ENCODE assay signal across 12 cellular contexts in genomic region chr2:159137511-159138101, GRCh38.
DNase-seq lines count a peak whose midpoint lies in the region; ATAC-seq and TF ChIP-seq lines count a peak whose summit lies in the region.
"Had no signal": no experiment of that assay in that cellular context is flagged by ENCODE, and none has a peak within 500 bp of the region (broad histone marks: within the 10 kb centered on the region; RNA-seq: fewer than 3 reads in every experiment).

No MANE protein-coding gene starts in this region.

- H3K27me3 ChIP-seq in lung (ENCODE audit: control insufficient read depth, insufficient read depth), result no peaks in the 10 kb centered on the region
- H3K27me3 ChIP-seq in thyroid gland, result no peaks in the 10 kb centered on the region
- H3K27me3 ChIP-seq in aorta (ENCODE audit: control insufficient read depth in 1 of 2, insufficient read depth in 2 of 2, low read length in 1 of 2), result no peaks in the 10 kb centered on the region

- H3K4me1 ChIP-seq in lung (ENCODE audit: control insufficient read depth in 2 of 2, insufficient read depth in 2 of 2, low read length in 2 of 2) (peaks cover 10 to 53% of the 10 kb centered on the region in 2 donors), thyroid gland (peaks cover 67 to 83% of the 10 kb centered on the region in 2 donors), aorta (ENCODE audit: control insufficient read depth in 1 of 2, insufficient read depth in 2 of 2, low read length in 2 of 2) (peaks cover 0 to 21% of the 10 kb centered on the region in 2 donors)

- H3K9me3 ChIP-seq in lung (ENCODE audit: control insufficient read depth in 2 of 2, insufficient read depth in 1 of 2, low read length in 1 of 2) (no peaks in the 10 kb centered on the region), thyroid gland (no peaks in the 10 kb centered on the region), aorta (ENCODE audit: control insufficient read depth, low read length) (no peaks in the 10 kb centered on the region)

- intact Hi-C loops in thyroid gland (cut with DNase I) (no loop called here), aorta (cut with DNase I) (no loop called here)

- TF ChIP-seq POLR2A in thyroid gland (IDR thresholded peaks at IDR 0.05), result no peak

- no peak overlapping the region for H3K4me3 ChIP-seq in cardiac fibroblast (replicated peaks in 1 of 2; ENCODE audit: low read depth in 2 of 2, low read length in 2 of 2)
- H3K4me3 ChIP-seq in lung, result no peak overlapping the region
- H3K4me3 ChIP-seq in thyroid gland (replicated peaks in 1 of 3), result no peak overlapping the region
- no peak overlapping the region for H3K4me3 ChIP-seq in aorta (ENCODE audit: low read length in 2 of 2)

- DNase-seq in NCI-H69 (lab: John Stamatoyannopoulos, UW) (peak; percentile 6), cardiac fibroblast (ENCODE audit: low read depth in 2 of 2) (peak; percentile 22 to 31), lung (ENCODE audit: low spot score) (no peak), thyroid gland (peak; percentile 46 to 50), aorta (no peak), KG1 (lab: John Stamatoyannopoulos, UW) (no peak)
- DNase-seq in stimulated activated CD8-positive, alpha-beta memory T cell treated with anti-CD3 and anti-CD28 coated beads, Interleukin-4, amount 100 ng/mL, for 48 hours, result no peak
- DNase-seq: activated naive CD4-positive, alpha-beta T cell; NCI-H2029 treated with DMSO at 0.1 percent for 48 hours; SHP77 had no signal

- H3K36me3 ChIP-seq in lung (ENCODE audit: control insufficient read depth in 2 of 2, insufficient read depth in 2 of 2, low read length in 2 of 2), result no peaks in the 10 kb centered on the region
- H3K36me3 ChIP-seq in thyroid gland, result no peaks in the 10 kb centered on the region
- no peaks in the 10 kb centered on the region for H3K36me3 ChIP-seq in aorta (ENCODE audit: control insufficient read depth in 1 of 2, insufficient read depth in 2 of 2, low read length in 1 of 2)

- TF ChIP-seq CTCF in cardiac fibroblast (IDR thresholded peaks at IDR 0.05; ENCODE audit: low read depth, low read length), result no peak
- no peak for TF ChIP-seq CTCF in lung (IDR thresholded peaks at IDR 0.05; ENCODE audit: control extremely low read depth, extremely low read depth)
- TF ChIP-seq CTCF in thyroid gland (IDR thresholded peaks at IDR 0.05), result no peak

- 47 to 67% methylated on average over 6 of the region's 6 CpGs for WGBS in lung, 2 donors
- WGBS in thyroid gland, 2 donors, result 25 to 43% methylated on average over 5 to 6 of the region's 6 CpGs
- WGBS in aorta, 2 donors, result 15 to 22% methylated on average over 6 of the region's 6 CpGs

- H3K27ac ChIP-seq in lung (ENCODE audit: low read depth in 1 of 2, low read length in 1 of 2) (peak overlapping the region; percentile 80 to 86), thyroid gland (peak overlapping the region; percentile 67 to 81 (median 77)), aorta (ENCODE audit: low read depth in 1 of 2, low read length in 2 of 2) (peak overlapping the region in 1 of 2 donors; percentile 55)

- ATAC-seq in lung (ENCODE audit: insufficient read depth, low FRiP score) (no peak), aorta (ENCODE audit: low FRiP score) (no peak), HG02623 (IDR thresholded peaks at IDR 0.05; ENCODE audit: unreplicated experiment) (no peak)
- ATAC-seq: HepG2 had no signal

Comparison
In these comparisons a context has a peak if more than half of its experiments do, and no peak if none do; other contexts are left out.
1. DNase-seq: peak in NCI-H69 (single experiment), cardiac fibroblast (2 of 2) and thyroid gland (2 of 2); none in lung (single experiment), aorta (0 of 2), KG1 (single experiment) and stimulated activated CD8-positive, alpha-beta memory T cell treated with anti-CD3 and anti-CD28 coated beads, Interleukin-4, amount 100 ng/mL, for 48 hours (single experiment).